ENCODE assay signal across 1 cellular context in the genomic region with DNA sequence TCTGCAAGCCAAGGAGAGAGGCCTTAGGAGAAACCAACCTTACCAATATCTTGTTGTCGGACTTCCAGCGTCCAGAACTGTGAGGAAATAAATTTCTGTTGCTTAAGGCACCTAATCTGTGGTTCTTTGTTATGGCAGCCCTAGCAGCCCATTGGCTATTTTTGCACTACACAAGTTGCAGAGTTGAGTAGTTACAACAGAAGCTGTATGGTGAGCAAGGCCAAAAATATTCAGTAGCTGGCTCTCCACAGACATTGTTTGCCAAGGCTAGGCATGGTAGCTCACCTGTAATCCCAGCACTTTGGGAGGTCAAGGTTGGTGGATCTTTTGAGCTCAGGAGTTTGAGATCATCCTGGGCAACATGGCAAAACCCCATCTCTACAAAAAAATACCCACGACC.
TF ChIP-seq lines count a peak whose summit lies in the region.

No MANE protein-coding gene starts in this region.

TF ChIP-seq in HCT116, 20 proteins besides CTCF, POLR2A, EP300 and RAD21 (continued from another document):
- TF ChIP-seq JUND (IDR thresholded peaks at IDR 0.05) (no peak), YY1 (IDR thresholded peaks at IDR 0.05; ENCODE audit: extremely low read depth, insufficient replicate concordance, low read depth, low read length) (no peak), TCF7L2 (IDR thresholded peaks at IDR 0.05; ENCODE audit: borderline replicate concordance, extremely low read depth, insufficient read depth, insufficient read length) (no peak), EZH2 (IDR thresholded peaks at IDR 0.05) (no peak), ZNF274 (IDR thresholded peaks at IDR 0.05; ENCODE audit: low read depth, low read length) (no peak), EGR1 (IDR thresholded peaks at IDR 0.05; ENCODE audit: low read depth) (no peak), SIN3A (IDR thresholded peaks at IDR 0.05; ENCODE audit: low read depth) (no peak), ELF1 (IDR thresholded peaks at IDR 0.05; ENCODE audit: borderline replicate concordance, low read depth) (no peak), ZFX (IDR thresholded peaks at IDR 0.05) (no peak), CEBPB (IDR thresholded peaks at IDR 0.05; ENCODE audit: low read depth) (no peak), CBX3 (IDR thresholded peaks at IDR 0.05; ENCODE audit: low read depth) (no peak), SRF (IDR thresholded peaks at IDR 0.05; ENCODE audit: low read depth) (no peak), POLR2AphosphoS5 (IDR thresholded peaks at IDR 0.05; ENCODE audit: low read depth, low read length) (no peak)
- TF ChIP-seq, protein P1, sequence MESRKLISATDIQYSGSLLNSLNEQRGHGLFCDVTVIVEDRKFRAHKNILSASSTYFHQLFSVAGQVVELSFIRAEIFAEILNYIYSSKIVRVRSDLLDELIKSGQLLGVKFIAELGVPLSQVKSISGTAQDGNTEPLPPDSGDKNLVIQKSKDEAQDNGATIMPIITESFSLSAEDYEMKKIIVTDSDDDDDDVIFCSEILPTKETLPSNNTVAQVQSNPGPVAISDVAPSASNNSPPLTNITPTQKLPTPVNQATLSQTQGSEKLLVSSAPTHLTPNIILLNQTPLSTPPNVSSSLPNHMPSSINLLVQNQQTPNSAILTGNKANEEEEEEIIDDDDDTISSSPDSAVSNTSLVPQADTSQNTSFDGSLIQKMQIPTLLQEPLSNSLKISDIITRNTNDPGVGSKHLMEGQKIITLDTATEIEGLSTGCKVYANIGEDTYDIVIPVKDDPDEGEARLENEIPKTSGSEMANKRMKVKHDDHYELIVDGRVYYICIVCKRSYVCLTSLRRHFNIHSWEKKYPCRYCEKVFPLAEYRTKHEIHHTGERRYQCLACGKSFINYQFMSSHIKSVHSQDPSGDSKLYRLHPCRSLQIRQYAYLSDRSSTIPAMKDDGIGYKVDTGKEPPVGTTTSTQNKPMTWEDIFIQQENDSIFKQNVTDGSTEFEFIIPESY (IDR thresholded peaks at IDR 0.05; ENCODE audit: extremely low read depth, insufficient replicate concordance, low read length): no peak
- TF ChIP-seq, protein P2, sequence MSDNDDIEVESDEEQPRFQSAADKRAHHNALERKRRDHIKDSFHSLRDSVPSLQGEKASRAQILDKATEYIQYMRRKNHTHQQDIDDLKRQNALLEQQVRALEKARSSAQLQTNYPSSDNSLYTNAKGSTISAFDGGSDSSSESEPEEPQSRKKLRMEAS (IDR thresholded peaks at IDR 0.05): no peak
